In genomic region chr19:45585158-45585577, GRCh38 we compare ENCODE assay signal across 1 cellular context.
A peak's percentile ranks its signal among the peaks of the same experiment; 100 is the strongest.
TF ChIP-seq lines count a peak whose summit lies in the region.

No MANE protein-coding gene starts in this region.

TF ChIP-seq in HEK293, 187 proteins besides CTCF, POLR2A, EP300 and RAD21 (continued from another document):
- TF ChIP-seq ZNF518A (tag by site-specific recombination; conservative IDR thresholded peaks at IDR 0.05; ENCODE audit: low read depth) (0 out of 2 replicates have a peak, but pooled peaks have one; percentile 4), ZNF558 (tag by site-specific recombination; IDR thresholded peaks at IDR 0.05) (0 out of 2 replicates have a peak, but pooled peaks have one; percentile 17), ZNF660 (tag by site-specific recombination; IDR thresholded peaks at IDR 0.05) (0 out of 2 replicates have a peak, but pooled peaks have one; percentile 24), ZSCAN30 (tag by site-specific recombination; IDR thresholded peaks at IDR 0.05) (0 out of 2 replicates have a peak, but pooled peaks have one; percentile 65), ZNF513 (tag by site-specific recombination; IDR thresholded peaks at IDR 0.05) (peak; percentile 34; the same call in 1 of the 2 replicates), ZNF433 (tag by site-specific recombination; IDR thresholded peaks at IDR 0.05; ENCODE audit: low read depth) (no peak), ZNF394 (tag by site-specific recombination; IDR thresholded peaks at IDR 0.05; ENCODE audit: borderline replicate concordance) (0 out of 2 replicates have a peak, but pooled peaks have one; percentile 14), ZNF214 (tag by site-specific recombination; IDR thresholded peaks at IDR 0.05; ENCODE audit: borderline replicate concordance) (no peak), ZIC2 (tag by site-specific recombination; IDR thresholded peaks at IDR 0.05) (no peak), GLI4 (tag by site-specific recombination; IDR thresholded peaks at IDR 0.05) (peak; percentile 31; the same call in 1 of the 2 replicates), ZNF777 (tag by site-specific recombination; IDR thresholded peaks at IDR 0.05; ENCODE audit: borderline replicate concordance) (no peak), ZNF311 (tag by site-specific recombination; IDR thresholded peaks at IDR 0.05; ENCODE audit: borderline replicate concordance) (no peak), ZNF768 (tag by site-specific recombination; IDR thresholded peaks at IDR 0.05) (peak; percentile 99), ZNF146 (tag by site-specific recombination; IDR thresholded peaks at IDR 0.05) (no peak)
- TF ChIP-seq, protein P1, sequence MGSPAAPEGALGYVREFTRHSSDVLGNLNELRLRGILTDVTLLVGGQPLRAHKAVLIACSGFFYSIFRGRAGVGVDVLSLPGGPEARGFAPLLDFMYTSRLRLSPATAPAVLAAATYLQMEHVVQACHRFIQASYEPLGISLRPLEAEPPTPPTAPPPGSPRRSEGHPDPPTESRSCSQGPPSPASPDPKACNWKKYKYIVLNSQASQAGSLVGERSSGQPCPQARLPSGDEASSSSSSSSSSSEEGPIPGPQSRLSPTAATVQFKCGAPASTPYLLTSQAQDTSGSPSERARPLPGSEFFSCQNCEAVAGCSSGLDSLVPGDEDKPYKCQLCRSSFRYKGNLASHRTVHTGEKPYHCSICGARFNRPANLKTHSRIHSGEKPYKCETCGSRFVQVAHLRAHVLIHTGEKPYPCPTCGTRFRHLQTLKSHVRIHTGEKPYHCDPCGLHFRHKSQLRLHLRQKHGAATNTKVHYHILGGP (tag by site-specific recombination; IDR thresholded peaks at IDR 0.05) = no peak
- TF ChIP-seq, protein P2, sequence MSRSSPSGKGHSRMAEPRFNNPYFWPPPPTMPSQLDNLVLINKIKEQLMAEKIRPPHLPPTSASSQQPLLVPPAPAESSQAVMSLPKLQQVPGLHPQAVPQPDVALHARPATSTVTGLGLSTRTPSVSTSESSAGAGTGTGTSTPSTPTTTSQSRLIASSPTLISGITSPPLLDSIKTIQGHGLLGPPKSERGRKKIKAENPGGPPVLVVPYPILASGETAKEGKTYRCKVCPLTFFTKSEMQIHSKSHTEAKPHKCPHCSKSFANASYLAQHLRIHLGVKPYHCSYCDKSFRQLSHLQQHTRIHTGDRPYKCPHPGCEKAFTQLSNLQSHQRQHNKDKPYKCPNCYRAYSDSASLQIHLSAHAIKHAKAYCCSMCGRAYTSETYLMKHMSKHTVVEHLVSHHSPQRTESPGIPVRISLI (tag by site-specific recombination; IDR thresholded peaks at IDR 0.05) = no peak
